Comparison of ENCODE assay signal across 31 cellular contexts in genomic region chr1:21847223-21848205, GRCh38. TPM values are rescaled to one million over a fixed set of nuclear protein-coding genes. Genes with fewer than 3 reads are reported as not detected.
A peak's percentile ranks its signal among the peaks of the same experiment; 100 is the strongest.
DNase-seq lines count a peak whose midpoint lies in the region; ATAC-seq, FAIRE-seq and TF ChIP-seq lines count a peak whose summit lies in the region.
"Had no signal": no experiment of that assay in that cellular context is flagged by ENCODE, and none has a peak within 500 bp of the region (broad histone marks: within the 10 kb centered on the region; RNA-seq: fewer than 3 reads in every experiment).

No MANE protein-coding gene starts in this region.

- H3K27ac ChIP-seq in RWPE2 (ENCODE audit: poor library complexity, severe bottlenecking) (no peak overlapping the region), neural progenitor cell (no peak overlapping the region)
- H3K27ac ChIP-seq: SJSA1 had no signal

- peak; percentile 65 for DNase-seq in RWPE2 (ENCODE audit: low spot score)
- DNase-seq in chondrocyte (ENCODE audit: low spot score), result peak; percentile 90
- no peak for DNase-seq in neural progenitor cell (ENCODE audit: low spot score)
- no peak for DNase-seq in urothelium cell line (ENCODE audit: low spot score)
- no peak for DNase-seq in GM10266 (ENCODE audit: extremely low spot score)
- no peak for DNase-seq in D721Med (ENCODE audit: insufficient read length, low spot score)
- DNase-seq in activated naive CD4-positive, alpha-beta T cell (lab: John Stamatoyannopoulos, UW), result no peak
- DNase-seq: C1 segment of cervical spinal cord; CD4-positive, alpha-beta memory T cell; COR-L47; KBM-7; MV-4-11; NCI-H1105; NCI-H1436 treated with DMSO at 0.1 percent for 48 hours; NCI-H187 treated with DMSO at 0.1 percent for 48 hours; NCI-H2107; NCI-H446; NCI-H526; NCI-H82; NK-92 treated with Interleukin-12 subunit alpha and Interleukin-12 subunit beta, amount 100 ng/mL, for 24 hours; PC-3 had no signal

- H3K36me3 ChIP-seq in RWPE2 (ENCODE audit: low read depth) (peaks cover 37% of the 10 kb centered on the region), neural progenitor cell (no peaks in the 10 kb centered on the region)

- no peaks in the 10 kb centered on the region for H4K20me1 ChIP-seq in neural progenitor cell (ENCODE audit: low read depth)

- H3K27ac Mint-ChIP-seq in chondrocyte (ENCODE audit: unreplicated experiment) (no peak overlapping the region), neural progenitor cell (peak overlapping the region; percentile 53)
- H3K27ac Mint-ChIP-seq: CD4-positive, alpha-beta memory T cell had no signal

- H3K27me3 ChIP-seq in RWPE2 (ENCODE audit: insufficient read depth, poor library complexity, severe bottlenecking) (no peaks in the 10 kb centered on the region), neural progenitor cell (no peaks in the 10 kb centered on the region)
- H3K27me3 ChIP-seq: SJSA1 had no signal

- H3K36me3 Mint-ChIP-seq in chondrocyte (ENCODE audit: low read depth), result peaks cover 34% of the 10 kb centered on the region
- H3K36me3 Mint-ChIP-seq in neural progenitor cell, result peaks cover 5% of the 10 kb centered on the region
- H3K36me3 Mint-ChIP-seq: CD4-positive, alpha-beta memory T cell had no signal

- H3K79me2 ChIP-seq in neural progenitor cell (ENCODE audit: low read depth), result no peaks in the 10 kb centered on the region

- H3K4me1 Mint-ChIP-seq in chondrocyte (ENCODE audit: low read depth) (no peaks in the 10 kb centered on the region), neural progenitor cell (no peaks in the 10 kb centered on the region)
- H3K4me1 Mint-ChIP-seq: CD4-positive, alpha-beta memory T cell had no signal

- ATAC-seq in RWPE2 (ENCODE audit: low read depth), result no peak
- ATAC-seq: GM12878, HepG2, PC-3, Right ventricle myocardium inferior had no signal

- H3K4me1 ChIP-seq in RWPE2 (ENCODE audit: insufficient read depth, poor library complexity, severe bottlenecking) (no peaks in the 10 kb centered on the region), neural progenitor cell (no peaks in the 10 kb centered on the region)
- H3K4me1 ChIP-seq: SJSA1 had no signal

- FAIRE-seq in urothelium cell line (lab: Jason Lieb, UNC) (peak; percentile 62), D721Med (lab: Jason Lieb, UNC) (no peak)
- FAIRE-seq: G401.6, GM12878, H54, HepG2 had no signal

- H3K9ac ChIP-seq in neural progenitor cell, result no peak overlapping the region

- H3K9me3 Mint-ChIP-seq in chondrocyte (ENCODE audit: low read depth) (no peaks in the 10 kb centered on the region), neural progenitor cell (no peaks in the 10 kb centered on the region)
- H3K9me3 Mint-ChIP-seq: CD4-positive, alpha-beta memory T cell had no signal

- H3K4me3 Mint-ChIP-seq in chondrocyte (ENCODE audit: unreplicated experiment) (no peak overlapping the region), neural progenitor cell (no peak overlapping the region)
- H3K4me3 Mint-ChIP-seq: CD4-positive, alpha-beta memory T cell had no signal

- no peak for TF ChIP-seq CTCF in RWPE2 (IDR thresholded peaks at IDR 0.05; ENCODE audit: poor library complexity, severe bottlenecking)
- no peak for TF ChIP-seq CTCF in chondrocyte (IDR thresholded peaks at IDR 0.05)
- no peak for TF ChIP-seq CTCF in neural progenitor cell (IDR thresholded peaks at IDR 0.05)
- TF ChIP-seq CTCF in GM10266 (IDR thresholded peaks at IDR 0.05; ENCODE audit: control insufficient read depth, insufficient read depth, low read depth, missing control alignments), result no peak
- TF ChIP-seq CTCF in D721Med (IDR thresholded peaks at IDR 0.05; ENCODE audit: insufficient read depth, missing control alignments), result no peak

- H3K4me3 ChIP-seq in RWPE2 (ENCODE audit: severe bottlenecking) (no peak overlapping the region), neural progenitor cell (no peak overlapping the region)
- H3K4me3 ChIP-seq: GM12878, SJSA1 had no signal

- no peak overlapping the region for H2AFZ ChIP-seq in neural progenitor cell (replicated peaks)

- no peaks in the 10 kb centered on the region for H3F3A ChIP-seq in neural progenitor cell (ENCODE audit: low read depth)

- H3K9me3 ChIP-seq in RWPE2 (ENCODE audit: severe bottlenecking) (no peaks in the 10 kb centered on the region), neural progenitor cell (ENCODE audit: low read depth) (no peaks in the 10 kb centered on the region)
- H3K9me3 ChIP-seq: SJSA1 had no signal

- H3K27me3 Mint-ChIP-seq in chondrocyte (ENCODE audit: low read depth), result no peaks in the 10 kb centered on the region
- H3K27me3 Mint-ChIP-seq in neural progenitor cell (ENCODE audit: insufficient read depth, low read depth), result peaks cover 2% of the 10 kb centered on the region
- H3K27me3 Mint-ChIP-seq: CD4-positive, alpha-beta memory T cell had no signal

- no peak overlapping the region for H3K4me2 ChIP-seq in neural progenitor cell

RNA-seq across cellular contexts. Expression of gene LDLRAD2, which starts 35.4 kb away (rescaled TPM):
- total RNA-seq in chondrocyte, result 0.07 to 0.23 TPM in 2 of 3 replicates, not detected in the other
- 0.67 and 1.2 TPM in 2 replicates for total RNA-seq in neural progenitor cell (ENCODE audit: low replicate concordance)
- total RNA-seq: A673; CD4-positive, alpha-beta memory T cell; HepG2; HT1080; LHCN-M2; MCF 10A; PC-3; Right ventricle myocardium inferior; SJSA1 had no signal

Comparison
In these comparisons a context has a peak if more than half of its experiments do, and no peak if none do; other contexts are left out.
1. DNase-seq: peak in RWPE2 (single experiment) and chondrocyte (single experiment); none in neural progenitor cell (single experiment), urothelium cell line (single experiment), GM10266 (single experiment), D721Med (single experiment) and activated naive CD4-positive, alpha-beta T cell (0 of 4).